Comparison of ENCODE assay signal across 8 cellular contexts in the genomic region with DNA sequence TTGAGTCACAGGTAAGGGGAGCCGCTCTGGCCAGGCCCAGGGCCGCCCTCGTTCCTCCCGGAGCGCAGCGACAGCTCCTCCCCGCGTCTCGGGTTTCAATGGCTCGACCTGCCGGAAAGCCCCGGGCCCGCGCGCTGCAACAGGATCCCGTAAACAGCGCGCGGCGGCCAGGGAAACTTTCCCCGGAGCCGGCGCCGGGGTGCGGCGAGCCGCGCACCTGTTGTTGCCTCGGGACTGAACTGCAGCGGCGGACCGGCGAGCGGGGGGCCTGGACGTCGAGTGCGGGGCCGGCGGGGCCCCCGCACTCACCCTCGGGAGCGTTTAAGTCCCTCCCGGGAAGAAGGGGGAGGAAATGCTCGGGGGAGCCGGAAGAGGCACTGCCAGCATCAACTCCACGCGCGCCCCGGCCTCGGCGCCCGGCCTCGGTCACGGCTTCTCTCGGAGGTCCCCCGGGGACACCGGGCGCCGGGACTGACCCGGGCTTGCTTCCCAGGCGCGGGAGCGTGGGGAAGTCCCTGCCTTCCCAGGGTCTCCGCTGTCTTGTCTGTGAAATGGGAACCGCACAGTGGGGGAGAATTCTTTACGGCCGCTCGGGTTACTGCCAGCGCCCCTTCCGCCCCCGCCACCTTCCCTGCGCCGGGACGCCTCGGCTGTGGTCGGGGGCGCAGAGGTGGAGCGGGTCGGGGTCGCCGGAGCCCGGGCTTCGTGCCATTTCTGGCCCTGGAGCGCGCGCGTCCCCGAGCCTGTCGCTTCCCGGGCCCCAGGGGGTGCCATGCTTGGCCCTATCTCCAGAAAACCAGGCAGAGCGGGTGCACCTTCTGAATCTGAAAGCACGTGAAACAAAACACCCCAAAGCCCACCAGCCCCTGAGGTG. TPM values are rescaled to one million over a fixed set of nuclear protein-coding genes. Genes with fewer than 3 reads are reported as not detected.
DNase-seq lines count a peak whose midpoint lies in the region; ATAC-seq and TF ChIP-seq lines count a peak whose summit lies in the region.

No MANE protein-coding gene starts in this region.

- H2BK120ac ChIP-seq in mesenchymal stem cell (ENCODE audit: low read depth, low read length), result peak overlapping the region; percentile 77

- peak overlapping the region; percentile 57 for H4K8ac ChIP-seq in mesenchymal stem cell (ENCODE audit: low read length)

- no peak overlapping the region for H2BK12ac ChIP-seq in mesenchymal stem cell (ENCODE audit: low read length in 2 of 2)

- H3K36me3 Mint-ChIP-seq in stimulated activated naive CD8-positive, alpha-beta T cell treated with anti-CD3 and anti-CD28 coated beads, Interleukin-15, Interleukin-2, amounts not matched to agents 100 ng/mL and 50 ng/mL, for 24 hours (ENCODE audit: low read depth), result no peaks in the 10 kb centered on the region

- H3K27ac ChIP-seq in HUES64 (ENCODE audit: low read depth, low read length) (peak overlapping the region; percentile 91; the same call in 1 of the 2 replicates), dorsolateral prefrontal cortex (peak overlapping the region in 2 of 59 donors; percentile 7 to 57), mesenchymal stem cell (ENCODE audit: low read length, poor library complexity, severe bottlenecking) (no peak overlapping the region)

- ATAC-seq in GM21717 (IDR thresholded peaks at IDR 0.05; ENCODE audit: unreplicated experiment), result peak; percentile 96

- peak overlapping the region; percentile 93 for H2BK15ac ChIP-seq in mesenchymal stem cell (ENCODE audit: low read depth, poor library complexity, severe bottlenecking)

- H3K23ac ChIP-seq in mesenchymal stem cell (ENCODE audit: low read length in 2 of 2), result no peak overlapping the region

- H4K91ac ChIP-seq in mesenchymal stem cell (ENCODE audit: low read length), result no peak overlapping the region

- H3K36me3 ChIP-seq in HUES64 (ENCODE audit: insufficient read depth, low read length) (no peaks in the 10 kb centered on the region), mesenchymal stem cell (ENCODE audit: control insufficient read depth in 1 of 2, insufficient read depth in 2 of 2, low read depth in 1 of 2, low read length in 2 of 2) (no peaks in the 10 kb centered on the region)

- peak overlapping the region; percentile 29 to 54 for H3K18ac ChIP-seq in mesenchymal stem cell (ENCODE audit: low read depth in 1 of 2, low read length in 2 of 2)

- H3K4me1 ChIP-seq in HUES64 (ENCODE audit: insufficient read depth, low read length) (peaks cover 10% of the 10 kb centered on the region; the same call in 1 of the 2 replicates), mesenchymal stem cell (ENCODE audit: control insufficient read depth, insufficient read depth, low read depth, low read length) (peaks cover 8% of the 10 kb centered on the region)

- H2BK5ac ChIP-seq in mesenchymal stem cell (ENCODE audit: low read depth, low read length, poor library complexity, severe bottlenecking), result no peak overlapping the region

- no peak overlapping the region for H3K27ac Mint-ChIP-seq in stimulated activated naive CD8-positive, alpha-beta T cell treated with anti-CD3 and anti-CD28 coated beads, Interleukin-15, Interleukin-2, amounts not matched to agents 100 ng/mL and 50 ng/mL, for 24 hours

- DNase-seq in T1000 (lab: John Stamatoyannopoulos, UW), result peak; percentile 66
- no peak for DNase-seq in dorsolateral prefrontal cortex
- DNase-seq in mesenchymal stem cell, result peak; percentile 78
- no peak for DNase-seq in NCI-H774 (lab: John Stamatoyannopoulos, UW)

- H3K27me3 ChIP-seq in HUES64 (ENCODE audit: insufficient read depth, low read length) (peaks cover 5% of the 10 kb centered on the region; the same call in 1 of the 2 replicates), dorsolateral prefrontal cortex (peaks cover 0 to 19% (median 6%) of the 10 kb centered on the region in 45 donors), mesenchymal stem cell (ENCODE audit: control insufficient read depth in 1 of 2, insufficient read depth in 1 of 2, low read length in 2 of 2) (peaks cover 2 to 25% of the 10 kb centered on the region in 2 experiments)

- H3K9me3 Mint-ChIP-seq in stimulated activated naive CD8-positive, alpha-beta T cell treated with anti-CD3 and anti-CD28 coated beads, Interleukin-15, Interleukin-2, amounts not matched to agents 100 ng/mL and 50 ng/mL, for 24 hours, result no peaks in the 10 kb centered on the region

- no peak overlapping the region for H3K14ac ChIP-seq in mesenchymal stem cell (ENCODE audit: low read length in 2 of 2)

- peak overlapping the region; percentile 52 for H3K4me3 Mint-ChIP-seq in stimulated activated naive CD8-positive, alpha-beta T cell treated with anti-CD3 and anti-CD28 coated beads, Interleukin-15, Interleukin-2, amounts not matched to agents 100 ng/mL and 50 ng/mL, for 24 hours

- TF ChIP-seq CTCF in GM12875 (IDR thresholded peaks at IDR 0.05; ENCODE audit: borderline replicate concordance, insufficient read depth, low read depth, low read length) (no peak), dorsolateral prefrontal cortex (IDR thresholded peaks at IDR 0.05 in 54 of 56, conservative IDR thresholded peaks at IDR 0.05 in 2 of 56; ENCODE audit: low read depth in 1 of 56, partially characterized antibody in 56 of 56) (no peak)

- H3K4me1 Mint-ChIP-seq in stimulated activated naive CD8-positive, alpha-beta T cell treated with anti-CD3 and anti-CD28 coated beads, Interleukin-15, Interleukin-2, amounts not matched to agents 100 ng/mL and 50 ng/mL, for 24 hours (ENCODE audit: low read depth), result peaks cover 3% of the 10 kb centered on the region

- H2AK5ac ChIP-seq in mesenchymal stem cell (ENCODE audit: low read length, severe bottlenecking), result no peak overlapping the region

- H3K9me3 ChIP-seq in HUES64 (ENCODE audit: insufficient read depth, low read depth, low read length) (no peaks in the 10 kb centered on the region), mesenchymal stem cell (ENCODE audit: control insufficient read depth, low read length) (no peaks in the 10 kb centered on the region)

- under 1% methylated on average over 91 of the region's 92 CpGs for WGBS in HUES64
- under 1% methylated on average over 64 of the region's 92 CpGs for WGBS in mesenchymal stem cell

- H3K27me3 Mint-ChIP-seq in stimulated activated naive CD8-positive, alpha-beta T cell treated with anti-CD3 and anti-CD28 coated beads, Interleukin-15, Interleukin-2, amounts not matched to agents 100 ng/mL and 50 ng/mL, for 24 hours, result peaks cover 30% of the 10 kb centered on the region

- H3K9ac ChIP-seq in HUES64 (ENCODE audit: low read depth, low read length), result peak overlapping the region; percentile 77
- peak overlapping the region; percentile 11 for H3K9ac ChIP-seq in mesenchymal stem cell (ENCODE audit: low read length)

- H3K4ac ChIP-seq in mesenchymal stem cell (ENCODE audit: low read depth in 1 of 2, low read length in 2 of 2), result peak overlapping the region in 1 of 2 experiments; percentile 64

- no peak overlapping the region for H2AFZ ChIP-seq in mesenchymal stem cell (ENCODE audit: low read depth, low read length)

- no peaks in the 10 kb centered on the region for H3K79me1 ChIP-seq in mesenchymal stem cell (replicated peaks; ENCODE audit: low read length, poor library complexity, severe bottlenecking)

- peak overlapping the region; percentile 98 for H3K4me2 ChIP-seq in mesenchymal stem cell (ENCODE audit: low read length, poor library complexity, severe bottlenecking)

- intact Hi-C loops in dorsolateral prefrontal cortex (cut with DNase I), result loop anchor here in 1 of 2 donors (5.0 kb wide), 1 partner anchor 58 kb away; no protein-coding TSS in a partner anchor

- peak overlapping the region; percentile 66 for H3K4me3 ChIP-seq in GM12875 (ENCODE audit: low read depth, low read length)
- H3K4me3 ChIP-seq in HUES64 (ENCODE audit: low read length), result peak overlapping the region; percentile 86
- peak overlapping the region; percentile 48 to 81 (median 64) for H3K4me3 ChIP-seq in dorsolateral prefrontal cortex
- H3K4me3 ChIP-seq in mesenchymal stem cell (ENCODE audit: insufficient read depth in 1 of 2, low read depth in 1 of 2, low read length in 2 of 2), result peak overlapping the region; percentile 37 to 63

RNA-seq across cellular contexts. Expression of gene PGPEP1L, which starts 7.4 kb away (rescaled TPM):
- not detected for polyA plus RNA-seq in HUES64 (2013, experiment 1 of 2)
- polyA plus RNA-seq in HUES64 (2013, experiment 2 of 2), result not detected
- 1 to 10 TPM in 66 of 120 experiments, under 1 TPM in 41, not detected in 13; 0.36 to 3.0 (median 1.2) TPM for total RNA-seq in dorsolateral prefrontal cortex
- not detected for polyA plus RNA-seq in mesenchymal stem cell (2013, experiment 1 of 2)
- not detected for polyA plus RNA-seq in mesenchymal stem cell (2013, experiment 2 of 2)

Comparison
In these comparisons a context has a peak if more than half of its experiments do, and no peak if none do; other contexts are left out.
1. DNase-seq: peak in T1000 (single experiment) and mesenchymal stem cell (single experiment); none in dorsolateral prefrontal cortex (0 of 10) and NCI-H774 (single experiment).
2. Peak in every context shown above with its lines, with median percentiles within 50 percentile points of each other: H3K4me3 ChIP-seq.